Comparison of ENCODE assay signal across 17 cellular contexts in the genomic region with DNA sequence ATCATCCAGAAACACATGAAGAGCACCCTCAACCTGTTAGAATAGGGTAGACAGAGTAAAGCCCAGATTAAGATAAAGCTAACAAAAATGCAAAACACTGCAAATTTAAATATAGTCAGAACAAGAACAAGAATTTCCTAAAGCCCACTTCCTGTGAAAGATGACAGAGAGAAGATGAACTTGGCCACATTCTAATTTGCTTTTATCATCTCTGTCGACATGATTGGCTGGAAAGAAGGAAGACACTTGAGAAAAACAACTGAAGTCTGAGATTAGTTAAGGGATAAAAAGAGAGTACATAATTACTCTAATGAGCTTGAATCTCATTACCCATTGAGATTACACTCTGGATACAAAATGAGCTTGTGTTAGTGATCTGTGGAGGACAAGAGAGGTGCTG.
"Had no signal": no experiment of that assay in that cellular context is flagged by ENCODE, and none has a peak within 500 bp of the region (broad histone marks: within the 10 kb centered on the region; RNA-seq: fewer than 3 reads in every experiment).

No MANE protein-coding gene starts in this region.

- H3K4me1 ChIP-seq: esophagus muscularis mucosa, heart right ventricle, left lung, thyroid gland had no signal

- H3K27ac Mint-ChIP-seq: activated B cell treated with CpG ODN at 0.5 μM for 24 hours; activated naive CD4-positive, alpha-beta T cell treated with anti-CD3 and anti-CD28 coated beads, Interleukin-2, amount 10 ng/mL, durations not matched to agents 7 days and 5 days; dendritic cell treated with granulocyte-macrophage colony-stimulating factor and Interleukin-4, amounts not matched to agents 40 ng/mL and 50 ng/mL, for 4 days; progenitor cell of endocrine pancreas had no signal

- ATAC-seq: heart right ventricle, left lung had no signal

- H3K27me3 ChIP-seq: esophagus muscularis mucosa, heart right ventricle, left lung, thyroid gland had no signal

- H3K27me3 Mint-ChIP-seq: activated B cell treated with CpG ODN at 0.5 μM for 24 hours; activated naive CD4-positive, alpha-beta T cell treated with anti-CD3 and anti-CD28 coated beads, Interleukin-2, amount 10 ng/mL, durations not matched to agents 7 days and 5 days; dendritic cell treated with granulocyte-macrophage colony-stimulating factor and Interleukin-4, amounts not matched to agents 40 ng/mL and 50 ng/mL, for 4 days; progenitor cell of endocrine pancreas had no signal

- H3K4me3 Mint-ChIP-seq: activated B cell treated with CpG ODN at 0.5 μM for 24 hours; activated naive CD4-positive, alpha-beta T cell treated with anti-CD3 and anti-CD28 coated beads, Interleukin-2, amount 10 ng/mL, durations not matched to agents 7 days and 5 days; dendritic cell treated with granulocyte-macrophage colony-stimulating factor and Interleukin-4, amounts not matched to agents 40 ng/mL and 50 ng/mL, for 4 days; neural crest cell had no signal

- H3K9me3 Mint-ChIP-seq: activated B cell treated with CpG ODN at 0.5 μM for 24 hours, neural crest cell had no signal

- H3K36me3 ChIP-seq: esophagus muscularis mucosa, heart right ventricle, left lung, thyroid gland had no signal

- H3K9me3 ChIP-seq: esophagus muscularis mucosa, heart right ventricle, left lung, thyroid gland had no signal

- H3K4me1 Mint-ChIP-seq: activated B cell treated with CpG ODN at 0.5 μM for 24 hours, neural crest cell had no signal

- DNase-seq: activated B cell treated with CpG ODN at 0.5 μM for 24 hours; activated CD4-positive, alpha-beta T cell treated with anti-CD3 and anti-CD28 coated beads, Interleukin-2, amount 50 U/mL, for 1 hour; activated naive CD4-positive, alpha-beta T cell treated with anti-CD3 and anti-CD28 coated beads, Interleukin-2, amount 10 ng/mL, durations not matched to agents 7 days and 5 days; amniotic stem cell; effector CD8-positive, alpha-beta T cell; heart right ventricle; left lung; midbrain; stimulated activated CD4-positive, alpha-beta T cell treated with anti-CD3 and anti-CD28 coated beads, Interleukin-1b, Interleukin-23, amount 100 ng/mL, for 48 hours; stimulated activated CD8-positive, alpha-beta memory T cell treated with anti-CD3 and anti-CD28 coated beads, Interleukin-4, amount 100 ng/mL, for 48 hours; stimulated activated naive CD4-positive, alpha-beta T cell treated with Interleukin-2 at 50 U/mL for 16 hours; T-helper 9 cell; thyroid gland had no signal

- H3K4me3 ChIP-seq: esophagus muscularis mucosa, heart right ventricle, left lung, thyroid gland had no signal

- H3K27ac ChIP-seq: esophagus muscularis mucosa, heart right ventricle, left lung, thyroid gland had no signal
